8 cellular contexts compared by ENCODE assay signal in genomic region chr2:188291617-188292445, GRCh38. TPM values are rescaled to one million over a fixed set of nuclear protein-coding genes. Genes with fewer than 3 reads are reported as not detected.
DNase-seq lines count a peak whose midpoint lies in the region; ATAC-seq, FAIRE-seq and TF ChIP-seq lines count a peak whose summit lies in the region.

A gene with protein sequence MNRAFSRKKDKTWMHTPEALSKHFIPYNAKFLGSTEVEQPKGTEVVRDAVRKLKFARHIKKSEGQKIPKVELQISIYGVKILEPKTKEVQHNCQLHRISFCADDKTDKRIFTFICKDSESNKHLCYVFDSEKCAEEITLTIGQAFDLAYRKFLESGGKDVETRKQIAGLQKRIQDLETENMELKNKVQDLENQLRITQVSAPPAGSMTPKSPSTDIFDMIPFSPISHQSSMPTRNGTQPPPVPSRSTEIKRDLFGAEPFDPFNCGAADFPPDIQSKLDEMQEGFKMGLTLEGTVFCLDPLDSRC (plus strand): TSS chr2:188291874. CDS start chr2:188477703, 185,829 bp downstream.

- H3K4me3 Mint-ChIP-seq in mesothelial cell of epicardium (peak within 1 kb of the TSS; percentile 98), type B pancreatic cell (peak within 1 kb of the TSS; percentile 97)

- peak; percentile 13 for FAIRE-seq in TTC549 (lab: Jason Lieb, UNC)

- H3K27me3 Mint-ChIP-seq in mesothelial cell of epicardium (ENCODE audit: low read depth) (no peaks in the 10 kb centered on the region), type B pancreatic cell (no peaks in the 10 kb centered on the region)

- ATAC-seq in esophagus mucosa (peak; percentile 75), HG03135 (IDR thresholded peaks at IDR 0.05; ENCODE audit: unreplicated experiment) (no peak), GM19395 (IDR thresholded peaks at IDR 0.05; ENCODE audit: unreplicated experiment) (no peak)

- H3K36me3 Mint-ChIP-seq in mesothelial cell of epicardium (no peaks in the 10 kb centered on the region), type B pancreatic cell (no peaks in the 10 kb centered on the region)

- H3K27ac Mint-ChIP-seq in mesothelial cell of epicardium (peak within 1 kb of the TSS; percentile 99), type B pancreatic cell (peak within 1 kb of the TSS; percentile 94)

- peaks cover 7% of the 10 kb centered on the region for H3K9me3 Mint-ChIP-seq in mesothelial cell of epicardium
- no peaks in the 10 kb centered on the region for H3K9me3 Mint-ChIP-seq in type B pancreatic cell

- H3K4me1 Mint-ChIP-seq in mesothelial cell of epicardium (peaks cover 37% of the 10 kb centered on the region), type B pancreatic cell (ENCODE audit: unreplicated experiment) (peaks cover 24% of the 10 kb centered on the region)

- peak; percentile 63 for TF ChIP-seq CTCF in LNCAP (IDR thresholded peaks at IDR 0.05)
- peak; percentile 29 for TF ChIP-seq CTCF in mesothelial cell of epicardium (IDR thresholded peaks at IDR 0.05; ENCODE audit: unreplicated experiment)
- TF ChIP-seq CTCF in type B pancreatic cell (conservative IDR thresholded peaks at IDR 0.05), result peak; percentile 79

- DNase-seq in GM03348 (ENCODE audit: low spot score) (peak; percentile 88), mesothelial cell of epicardium (ENCODE audit: low spot score in 2 of 2, unreplicated experiment in 2 of 2) (peak; percentile 69 to 80), type B pancreatic cell (ENCODE audit: extremely low spot score, unreplicated experiment) (peak; percentile 87)

RNA-seq across cellular contexts. Expression of the gene that starts here (rescaled TPM):
- total RNA-seq in esophagus mucosa (10.2 TPM), mesothelial cell of epicardium (58.5 to 61.2 TPM (median 59.2 TPM) in 3 replicates), type B pancreatic cell (ENCODE audit: low replicate concordance) (26.3 and 49.0 TPM in 2 replicates)

Comparison
In these comparisons a context has a peak if more than half of its experiments do, and no peak if none do; other contexts are left out.
1. CTCF ChIP-seq: peak in every context shown above with its lines; median percentile 79 in type B pancreatic cell; 63 in LNCAP; 29 in mesothelial cell of epicardium.